Comparison of ENCODE assay signal across 13 cellular contexts in the genomic region with DNA sequence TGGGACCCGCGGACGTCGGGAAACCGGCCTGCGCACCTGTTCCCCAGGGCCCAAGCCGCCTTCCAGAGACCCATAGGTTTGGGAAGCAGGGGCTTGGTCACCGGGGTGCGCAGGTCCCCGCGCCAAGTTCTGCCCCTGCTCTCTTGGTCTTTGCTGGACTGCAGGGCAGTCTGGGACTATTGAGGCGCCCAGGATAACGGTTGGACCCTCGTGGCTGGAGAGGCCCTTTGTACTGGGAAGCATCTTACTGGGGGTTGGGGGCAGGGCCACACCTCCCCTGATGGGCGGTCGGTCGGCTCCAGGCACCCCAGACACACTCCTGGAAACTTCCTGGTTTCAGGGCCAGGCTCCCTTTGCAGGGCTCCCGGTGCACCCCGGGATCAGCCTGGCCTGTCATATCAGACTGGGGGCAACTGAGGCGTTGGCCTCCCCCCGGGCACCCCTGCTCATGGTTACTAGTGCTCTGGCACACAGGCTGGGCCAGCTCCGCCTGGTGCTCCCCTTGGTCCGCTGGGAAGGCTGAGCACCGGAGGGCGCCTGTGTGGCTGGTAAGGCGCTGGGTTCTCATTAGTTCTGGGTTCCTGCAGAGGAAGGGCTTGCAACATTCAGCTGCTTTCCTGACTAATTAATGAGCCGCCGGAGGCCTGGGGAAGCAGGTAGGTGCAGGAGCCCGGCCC.
DNase-seq lines count a peak whose midpoint lies in the region; ATAC-seq and TF ChIP-seq lines count a peak whose summit lies in the region.
"Had no signal": no experiment of that assay in that cellular context is flagged by ENCODE, and none has a peak within 500 bp of the region (broad histone marks: within the 10 kb centered on the region; RNA-seq: fewer than 3 reads in every experiment).

No MANE protein-coding gene starts in this region.

- H3K4me3 ChIP-seq in HUES6 (ENCODE audit: low read depth, low read length): peak overlapping the region; percentile 57; the same call in 1 of the 2 replicates
- peak overlapping the region; percentile 77 for H3K4me3 ChIP-seq in neural progenitor cell

- H3K4me3 Mint-ChIP-seq in chondrocyte (ENCODE audit: unreplicated experiment): no peak overlapping the region
- peak overlapping the region; percentile 71 for H3K4me3 Mint-ChIP-seq in neural progenitor cell
- H3K4me3 Mint-ChIP-seq: activated CD8-positive, alpha-beta memory T cell treated with anti-CD3 and anti-CD28 coated beads, Interleukin-2, amount 10 ng/mL, durations not matched to agents 7 days and 5 days had no signal

- no peak overlapping the region for H3K9ac ChIP-seq in HUES6 (ENCODE audit: low read length)
- no peak overlapping the region for H3K9ac ChIP-seq in neural progenitor cell

- H3K27me3 ChIP-seq in HUES6 (ENCODE audit: control insufficient read depth, insufficient read depth, low read length): peaks cover 19% of the 10 kb centered on the region
- H3K27me3 ChIP-seq in neural progenitor cell: peaks cover 5% of the 10 kb centered on the region

- DNase-seq in Ammon's horn (ENCODE audit: low spot score) (peak; percentile 65), chondrocyte (ENCODE audit: low spot score) (no peak), neural progenitor cell (ENCODE audit: low spot score) (peak; percentile 40), AG20443 (ENCODE audit: low spot score) (no peak), HT-29 (ENCODE audit: low spot score) (no peak)
- DNase-seq: activated CD8-positive, alpha-beta memory T cell treated with anti-CD3 and anti-CD28 coated beads, Interleukin-2, amount 10 ng/mL, durations not matched to agents 7 days and 5 days; CD4-positive, CD25-positive, alpha-beta regulatory T cell; effector memory CD8-positive, alpha-beta T cell; T-cell had no signal

- ATAC-seq in HG02885 (IDR thresholded peaks at IDR 0.05; ENCODE audit: poor library complexity, unreplicated experiment) (no peak), GM18519 (IDR thresholded peaks at IDR 0.05; ENCODE audit: low FRiP score, unreplicated experiment) (no peak)
- ATAC-seq: activated CD8-positive, alpha-beta memory T cell treated with anti-CD3 and anti-CD28 coated beads, Interleukin-2, amount 10 ng/mL, durations not matched to agents 7 days and 5 days; effector memory CD8-positive, alpha-beta T cell; T-cell had no signal

- no peaks in the 10 kb centered on the region for H3K36me3 ChIP-seq in HUES6 (ENCODE audit: control insufficient read depth, insufficient read depth, low read length)
- H3K36me3 ChIP-seq in neural progenitor cell: no peaks in the 10 kb centered on the region
- H3K36me3 ChIP-seq: heart left ventricle had no signal

- H3K27ac ChIP-seq in HUES6 (ENCODE audit: low read depth, low read length) (no peak overlapping the region), neural progenitor cell (no peak overlapping the region)
- H3K27ac ChIP-seq: heart left ventricle had no signal

- no peaks in the 10 kb centered on the region for H3K4me1 ChIP-seq in HUES6 (ENCODE audit: control insufficient read depth, insufficient read depth, low read length)
- H3K4me1 ChIP-seq in neural progenitor cell: peaks cover 36% of the 10 kb centered on the region

- H3K9me3 ChIP-seq in HUES6 (ENCODE audit: control insufficient read depth, insufficient read depth, low read depth, low read length) (peaks cover 9% of the 10 kb centered on the region), neural progenitor cell (ENCODE audit: low read depth) (no peaks in the 10 kb centered on the region)
- H3K9me3 ChIP-seq: heart left ventricle had no signal

- H3K27me3 Mint-ChIP-seq in chondrocyte (ENCODE audit: low read depth): no peaks in the 10 kb centered on the region
- peaks cover 6% of the 10 kb centered on the region for H3K27me3 Mint-ChIP-seq in neural progenitor cell (ENCODE audit: insufficient read depth, low read depth)

- H4K20me1 ChIP-seq in neural progenitor cell (ENCODE audit: low read depth): peaks cover 52% of the 10 kb centered on the region

- TF ChIP-seq CTCF in chondrocyte (IDR thresholded peaks at IDR 0.05): peak; percentile 63
- TF ChIP-seq CTCF in neural progenitor cell (IDR thresholded peaks at IDR 0.05): no peak

- H3K36me3 Mint-ChIP-seq in chondrocyte (ENCODE audit: low read depth) (no peaks in the 10 kb centered on the region), neural progenitor cell (peaks cover 2% of the 10 kb centered on the region)
- H3K36me3 Mint-ChIP-seq: activated CD8-positive, alpha-beta memory T cell treated with anti-CD3 and anti-CD28 coated beads, Interleukin-2, amount 10 ng/mL, durations not matched to agents 7 days and 5 days; CD4-positive, CD25-positive, alpha-beta regulatory T cell; T-cell had no signal

- H3K9me3 Mint-ChIP-seq in chondrocyte (ENCODE audit: low read depth) (no peaks in the 10 kb centered on the region), neural progenitor cell (peaks cover 2% of the 10 kb centered on the region)

- H3K79me2 ChIP-seq in neural progenitor cell (ENCODE audit: low read depth): peaks cover 40% of the 10 kb centered on the region

- H3F3A ChIP-seq in neural progenitor cell (ENCODE audit: low read depth): peaks cover 48% of the 10 kb centered on the region

- H3K27ac Mint-ChIP-seq in chondrocyte (ENCODE audit: unreplicated experiment) (no peak overlapping the region), neural progenitor cell (no peak overlapping the region)
- H3K27ac Mint-ChIP-seq: activated CD8-positive, alpha-beta memory T cell treated with anti-CD3 and anti-CD28 coated beads, Interleukin-2, amount 10 ng/mL, durations not matched to agents 7 days and 5 days; CD4-positive, CD25-positive, alpha-beta regulatory T cell; effector memory CD8-positive, alpha-beta T cell; T-cell had no signal

- H3K4me1 Mint-ChIP-seq in chondrocyte (ENCODE audit: low read depth) (peaks cover 11% of the 10 kb centered on the region), neural progenitor cell (peaks cover 27% of the 10 kb centered on the region)
- H3K4me1 Mint-ChIP-seq: activated CD8-positive, alpha-beta memory T cell treated with anti-CD3 and anti-CD28 coated beads, Interleukin-2, amount 10 ng/mL, durations not matched to agents 7 days and 5 days; CD4-positive, CD25-positive, alpha-beta regulatory T cell had no signal

- H3K4me2 ChIP-seq in neural progenitor cell: peak overlapping the region; percentile 97

- no peak overlapping the region for H2AFZ ChIP-seq in neural progenitor cell (replicated peaks)

Comparison
In these comparisons a context has a peak if more than half of its experiments do, and no peak if none do; other contexts are left out.
1. DNase-seq: peak in Ammon's horn (single experiment) and neural progenitor cell (single experiment); none in chondrocyte (single experiment), AG20443 (single experiment) and HT-29 (single experiment).